Comparison of ENCODE assay signal across 16 cellular contexts in genomic region chr2:105794926-105795574, GRCh38. TPM values are rescaled to one million over a fixed set of nuclear protein-coding genes. Genes with fewer than 3 reads are reported as not detected.
A peak's percentile ranks its signal among the peaks of the same experiment; 100 is the strongest.
DNase-seq lines count a peak whose midpoint lies in the region; ATAC-seq and TF ChIP-seq lines count a peak whose summit lies in the region.
"Had no signal": no experiment of that assay in that cellular context is flagged by ENCODE, and none has a peak within 500 bp of the region (broad histone marks: within the 10 kb centered on the region; RNA-seq: fewer than 3 reads in every experiment).

No MANE protein-coding gene starts in this region.

- H3K27me3 ChIP-seq in mammary epithelial cell (ENCODE audit: insufficient read depth, low read length): no peaks in the 10 kb centered on the region
- no peaks in the 10 kb centered on the region for H3K27me3 ChIP-seq in breast epithelium
- H3K27me3 ChIP-seq in transverse colon: no peaks in the 10 kb centered on the region
- no peaks in the 10 kb centered on the region for H3K27me3 ChIP-seq in uterus
- no peaks in the 10 kb centered on the region for H3K27me3 ChIP-seq in right cardiac atrium (ENCODE audit: control insufficient read depth, insufficient read depth)
- H3K27me3 ChIP-seq: BE2C, upper lobe of left lung had no signal

- H3K27ac Mint-ChIP-seq in endothelial cell (ENCODE audit: unreplicated experiment): peak overlapping the region; percentile 77

- no peak overlapping the region for H2AFZ ChIP-seq in mammary epithelial cell (ENCODE audit: low read depth, low read length)
- no peak overlapping the region for H2AFZ ChIP-seq in OCI-LY7 (ENCODE audit: low read length)

- WGBS in mammary epithelial cell (ENCODE audit: low coverage, missing lambda C conversion rate): 85% methylated on average over 3 of the region's 3 CpGs
- WGBS in transverse colon (ENCODE audit: low coverage in 1 of 2), 2 donors: 45 to 57% methylated on average over 3 of the region's 3 CpGs
- 51% methylated on average over 3 of the region's 3 CpGs for WGBS in right cardiac atrium

- no peaks in the 10 kb centered on the region for H3K9me3 ChIP-seq in mammary epithelial cell (replicated peaks; ENCODE audit: insufficient read depth, low read length)
- H3K9me3 ChIP-seq in breast epithelium: no peaks in the 10 kb centered on the region
- H3K9me3 ChIP-seq in OCI-LY7 (ENCODE audit: low read length): peaks cover 5% of the 10 kb centered on the region; the same call in 1 of the 2 replicates
- no peaks in the 10 kb centered on the region for H3K9me3 ChIP-seq in transverse colon
- H3K9me3 ChIP-seq in uterus: no peaks in the 10 kb centered on the region
- H3K9me3 ChIP-seq in right cardiac atrium (ENCODE audit: control insufficient read depth, low read length): no peaks in the 10 kb centered on the region
- H3K9me3 ChIP-seq: BE2C, psoas muscle, upper lobe of left lung had no signal

- H4K20me1 ChIP-seq in mammary epithelial cell (ENCODE audit: insufficient read depth, low read length) (no peaks in the 10 kb centered on the region), OCI-LY7 (ENCODE audit: insufficient read depth, low read length) (no peaks in the 10 kb centered on the region)

- H3K79me2 ChIP-seq in mammary epithelial cell (ENCODE audit: insufficient read depth, low read length): peaks cover 93% of the 10 kb centered on the region
- H3K79me2 ChIP-seq in OCI-LY7 (ENCODE audit: insufficient read depth, low read depth, low read length): peaks cover 56% of the 10 kb centered on the region; the same call in 1 of the 2 replicates

- peaks cover 60% of the 10 kb centered on the region for H3K4me1 Mint-ChIP-seq in endothelial cell (ENCODE audit: unreplicated experiment)

- dilution Hi-C loops in mammary epithelial cell (cut with HindIII; ENCODE audit: low sequenced_read_pairs): no loop called here

- TF ChIP-seq CTCF in mammary epithelial cell (conservative IDR thresholded peaks at IDR 0.05 in 1 of 2, IDR thresholded peaks at IDR 0.05 in 1 of 2; ENCODE audit: extremely low read depth in 1 of 2, insufficient read depth in 1 of 2, low read depth in 1 of 2, low read length in 2 of 2) (no peak), breast epithelium (IDR thresholded peaks at IDR 0.05) (no peak), OCI-LY7 (conservative IDR thresholded peaks at IDR 0.05; ENCODE audit: low read length) (no peak), endothelial cell (IDR thresholded peaks at IDR 0.05; ENCODE audit: unreplicated experiment) (no peak), transverse colon (IDR thresholded peaks at IDR 0.05) (no peak), uterus (IDR thresholded peaks at IDR 0.05) (no peak)

- TF ChIP-seq POLR2A in breast epithelium (IDR thresholded peaks at IDR 0.05) (no peak), transverse colon (IDR thresholded peaks at IDR 0.05) (no peak), uterus (IDR thresholded peaks at IDR 0.05) (no peak)

- peaks cover 5% of the 10 kb centered on the region for H3K27me3 Mint-ChIP-seq in endothelial cell (ENCODE audit: unreplicated experiment)

- no peaks in the 10 kb centered on the region for H3K9me2 ChIP-seq in OCI-LY7 (ENCODE audit: insufficient read depth, low read length)

- peaks cover 3% of the 10 kb centered on the region for H3K36me3 Mint-ChIP-seq in endothelial cell (ENCODE audit: low read depth, unreplicated experiment)

- BruUV-seq in mammary epithelial cell (replicated peaks; lab: Mats Ljungman, UMichigan) (no TSS peak), OCI-LY7 (replicated peaks; lab: Mats Ljungman, UMichigan) (no TSS peak)

- POLR2A ChIA-PET in OCI-LY7 (lab: Charles Lee): no interaction called here

- H3K36me3 ChIP-seq in mammary epithelial cell (ENCODE audit: insufficient read depth, low read length) (no peaks in the 10 kb centered on the region), breast epithelium (no peaks in the 10 kb centered on the region), OCI-LY7 (ENCODE audit: insufficient read depth, low read length) (no peaks in the 10 kb centered on the region; the same call in 1 of the 2 replicates), transverse colon (no peaks in the 10 kb centered on the region), uterus (no peaks in the 10 kb centered on the region)
- H3K36me3 ChIP-seq: BE2C, upper lobe of left lung had no signal

- intact Hi-C loops in mammary epithelial cell (cut with micrococcal nuclease) (no loop called here), breast epithelium (cut with DNase I; ENCODE audit: low total_unique reads) (no loop called here), OCI-LY7 (cut with micrococcal nuclease; ENCODE audit: unreplicated experiment) (loop anchor here (5.0 kb wide), 2 partner anchors 68 to 87 kb away; no protein-coding TSS in a partner anchor), transverse colon (cut with DNase I; ENCODE audit: low total_unique reads) (no loop called here), uterus (cut with DNase I; ENCODE audit: low total_unique reads) (no loop called here), right cardiac atrium (cut with DNase I) (loop anchor here in 1 of 4 donors (10.0 kb wide), 1 partner anchor 50 kb away; the partner anchor contains the start of gene NCK2)

- in situ Hi-C loops in mammary epithelial cell (cut with MboI; ENCODE audit: low sequenced_read_pairs in 2 of 2) (no loop called here), transverse colon (cut with MboI; ENCODE audit: low pct_ligation_motif_present in 1 of 4, low pct_unique_long_range_greater_than_20kb in 1 of 4, low sequenced_read_pairs in 3 of 4) (no loop called here)

- TF ChIP-seq EP300 in transverse colon (IDR thresholded peaks at IDR 0.05; ENCODE audit: low read depth): no peak

- H3K4me1 ChIP-seq in mammary epithelial cell (ENCODE audit: insufficient read depth, low read length) (peaks cover 59% of the 10 kb centered on the region), breast epithelium (peaks cover 4 to 17% of the 10 kb centered on the region in 2 donors), OCI-LY7 (ENCODE audit: insufficient read depth, low read length, poor library complexity, severe bottlenecking) (peaks cover 61% of the 10 kb centered on the region), transverse colon (peaks cover 55 to 92% (median 62%) of the 10 kb centered on the region in 4 donors), uterus (peaks cover 11 to 30% of the 10 kb centered on the region in 2 donors), right cardiac atrium (ENCODE audit: control insufficient read depth, insufficient read depth, low read length) (peaks cover 23% of the 10 kb centered on the region)
- H3K4me1 ChIP-seq: BE2C had no signal

- DNase-seq in mammary epithelial cell (no peak), breast epithelium (ENCODE audit: low spot score in 2 of 2) (no peak), OCI-LY7 (ENCODE audit: low spot score) (no peak), endothelial cell (ENCODE audit: low spot score) (no peak), transverse colon (no peak), uterus (no peak), right cardiac atrium (no peak)
- DNase-seq: activated gamma-delta T cell treated with Interleukin-2 at 50 U/mL for 16 hours, BE2C, cortex of kidney, NCI-H2107, psoas muscle, upper lobe of left lung had no signal

- CTCF ChIA-PET in mammary epithelial cell (lab: Charles Lee; ENCODE audit: low non-redundant PET) (no interaction called here), OCI-LY7 (lab: Charles Lee; ENCODE audit: unreplicated experiment) (no interaction called here)

- H3K4me3 Mint-ChIP-seq in endothelial cell (ENCODE audit: unreplicated experiment): peak overlapping the region; percentile 56

- no peak for ATAC-seq in right cardiac atrium
- ATAC-seq in HG03342 (IDR thresholded peaks at IDR 0.05; ENCODE audit: unreplicated experiment): no peak
- ATAC-seq: Panc1, psoas muscle had no signal

- H3K9me3 Mint-ChIP-seq in endothelial cell (ENCODE audit: unreplicated experiment): no peaks in the 10 kb centered on the region

- H3K9ac ChIP-seq in mammary epithelial cell (ENCODE audit: insufficient read depth, low read length): no peak overlapping the region

- H3K27ac ChIP-seq in mammary epithelial cell (ENCODE audit: insufficient read depth, low read depth, low read length) (no peak overlapping the region), breast epithelium (no peak overlapping the region), OCI-LY7 (ENCODE audit: low read depth, low read length, poor library complexity, severe bottlenecking) (peak overlapping the region; percentile 89), transverse colon (peak overlapping the region in 3 of 4 donors; percentile 66 to 76 (median 70)), uterus (peak overlapping the region in 1 of 2 donors; percentile 6), right cardiac atrium (ENCODE audit: low read length) (no peak overlapping the region)
- H3K27ac ChIP-seq: psoas muscle had no signal

- H3K4me3 ChIP-seq in mammary epithelial cell (replicated peaks in 1 of 3; ENCODE audit: insufficient read depth in 1 of 3, low read depth in 2 of 3, low read length in 3 of 3) (no peak overlapping the region), breast epithelium (no peak overlapping the region), OCI-LY7 (ENCODE audit: low read depth, low read length, poor library complexity, severe bottlenecking) (peak overlapping the region; percentile 56), transverse colon (no peak overlapping the region), uterus (no peak overlapping the region), right cardiac atrium (ENCODE audit: low read length) (no peak overlapping the region)
- H3K4me3 ChIP-seq: lung, psoas muscle, upper lobe of left lung had no signal

- peak overlapping the region; percentile 31 for H3K4me2 ChIP-seq in mammary epithelial cell (ENCODE audit: insufficient read depth, low read depth, low read length)
- peak overlapping the region; percentile 76 for H3K4me2 ChIP-seq in OCI-LY7 (ENCODE audit: low read length)

RNA-seq across cellular contexts. Expression of gene NCK2, which starts 50.3 kb away (rescaled TPM):
- total RNA-seq in mammary epithelial cell (10 to 100 TPM; 49.2 to 73.2 TPM), breast epithelium (10 to 100 TPM; 42.0 to 54.3 (median 46.9) TPM), OCI-LY7 (2022) (33.5 and 34.2 TPM in 2 replicates), endothelial cell (ENCODE audit: unreplicated experiment) (93.7 TPM), transverse colon (10 to 100 TPM; 42.2 to 74.1 (median 59.9) TPM), uterus (10 to 100 TPM; 14.7 to 47.5 (median 29.3) TPM), right cardiac atrium (10 to 100 TPM; 29.9 to 39.5 (median 32.1) TPM)
- polyA plus RNA-seq in mammary epithelial cell (48.1 TPM), right cardiac atrium (30.9 TPM)
- 58.0 TPM for polyA minus RNA-seq in mammary epithelial cell
- total RNA-seq in OCI-LY7 (2014; rRNA removed; shearing (Covaris generic)): 23.4 and 24.7 TPM in 2 replicates

Comparison
In these comparisons a context has a peak if more than half of its experiments do, and no peak if none do; other contexts are left out.
1. H3K27ac ChIP-seq: peak in OCI-LY7 (single experiment) and transverse colon (3 of 4); none in mammary epithelial cell (single experiment), breast epithelium (0 of 2) and right cardiac atrium (single experiment).